Comparison of ENCODE assay signal across 2 cellular contexts in the genomic region with DNA sequence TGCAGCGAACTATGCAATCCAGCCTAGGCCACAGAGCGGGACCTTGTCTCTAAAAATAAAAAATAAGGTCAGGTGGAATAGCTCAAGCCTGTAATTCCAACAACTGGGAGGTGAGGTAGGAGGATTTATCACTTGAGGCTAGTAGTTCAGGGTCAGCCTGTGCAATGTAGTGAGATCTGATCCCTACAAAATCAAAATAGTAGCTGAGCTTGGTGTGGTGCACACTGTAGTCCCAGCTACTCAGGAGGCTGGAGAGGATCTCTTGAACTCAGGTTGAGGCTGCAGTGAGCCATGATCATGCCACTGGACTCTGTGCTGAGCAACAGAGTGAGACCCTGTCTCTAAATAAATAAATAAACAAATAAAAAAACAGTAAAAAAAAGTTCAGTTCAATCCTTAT.
TF ChIP-seq lines count a peak whose summit lies in the region.

No MANE protein-coding gene starts in this region.

TF ChIP-seq in IMR-90, 13 proteins besides CTCF, POLR2A, EP300 and RAD21:
- no peak for TF ChIP-seq MAFK (IDR thresholded peaks at IDR 0.05; ENCODE audit: low read depth, low read length)
- TF ChIP-seq CEBPB (IDR thresholded peaks at IDR 0.05; ENCODE audit: low read depth, low read length), result no peak
- no peak for TF ChIP-seq BHLHE40 (IDR thresholded peaks at IDR 0.05; ENCODE audit: low read depth, low read length)
- TF ChIP-seq RCOR1 (IDR thresholded peaks at IDR 0.05; ENCODE audit: insufficient replicate concordance, low read length), result no peak
- TF ChIP-seq SMC3 (IDR thresholded peaks at IDR 0.05; ENCODE audit: low read depth, low read length), result no peak
- no peak for TF ChIP-seq RFX5 (IDR thresholded peaks at IDR 0.05; ENCODE audit: low read depth, low read length)
- TF ChIP-seq FOS (IDR thresholded peaks at IDR 0.05; ENCODE audit: low read depth, low read length), result no peak
- TF ChIP-seq, protein P1, sequence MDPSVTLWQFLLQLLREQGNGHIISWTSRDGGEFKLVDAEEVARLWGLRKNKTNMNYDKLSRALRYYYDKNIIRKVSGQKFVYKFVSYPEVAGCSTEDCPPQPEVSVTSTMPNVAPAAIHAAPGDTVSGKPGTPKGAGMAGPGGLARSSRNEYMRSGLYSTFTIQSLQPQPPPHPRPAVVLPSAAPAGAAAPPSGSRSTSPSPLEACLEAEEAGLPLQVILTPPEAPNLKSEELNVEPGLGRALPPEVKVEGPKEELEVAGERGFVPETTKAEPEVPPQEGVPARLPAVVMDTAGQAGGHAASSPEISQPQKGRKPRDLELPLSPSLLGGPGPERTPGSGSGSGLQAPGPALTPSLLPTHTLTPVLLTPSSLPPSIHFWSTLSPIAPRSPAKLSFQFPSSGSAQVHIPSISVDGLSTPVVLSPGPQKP (IDR thresholded peaks at IDR 0.05; ENCODE audit: borderline replicate concordance, low read depth, low read length), result no peak
- TF ChIP-seq CHD1 (IDR thresholded peaks at IDR 0.05; ENCODE audit: low read depth, low read length), result no peak
- TF ChIP-seq MAZ (IDR thresholded peaks at IDR 0.05; ENCODE audit: borderline replicate concordance, low read depth, low read length), result no peak
- TF ChIP-seq, protein P2, sequence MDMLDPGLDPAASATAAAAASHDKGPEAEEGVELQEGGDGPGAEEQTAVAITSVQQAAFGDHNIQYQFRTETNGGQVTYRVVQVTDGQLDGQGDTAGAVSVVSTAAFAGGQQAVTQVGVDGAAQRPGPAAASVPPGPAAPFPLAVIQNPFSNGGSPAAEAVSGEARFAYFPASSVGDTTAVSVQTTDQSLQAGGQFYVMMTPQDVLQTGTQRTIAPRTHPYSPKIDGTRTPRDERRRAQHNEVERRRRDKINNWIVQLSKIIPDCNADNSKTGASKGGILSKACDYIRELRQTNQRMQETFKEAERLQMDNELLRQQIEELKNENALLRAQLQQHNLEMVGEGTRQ (IDR thresholded peaks at IDR 0.05; ENCODE audit: low read depth, low read length), result no peak
- no peak for TF ChIP-seq NFE2L2 (IDR thresholded peaks at IDR 0.05; ENCODE audit: low read depth, low read length)
- no peak for TF ChIP-seq MXI1 (IDR thresholded peaks at IDR 0.05; ENCODE audit: borderline replicate concordance, low read depth, low read length)

TF ChIP-seq in K562, 482 proteins besides CTCF, POLR2A, EP300 and RAD21:
- TF ChIP-seq ZNF589 (CRISPR knock-in tag; IDR thresholded peaks at IDR 0.05; ENCODE audit: low read depth) (no peak), KAT8 (IDR thresholded peaks at IDR 0.05; ENCODE audit: low read depth) (no peak), SRSF3 (IDR thresholded peaks at IDR 0.05; ENCODE audit: insufficient read depth, low read length) (no peak), ADNP (tag; IDR thresholded peaks at IDR 0.05) (no peak), YY1 (IDR thresholded peaks at IDR 0.05; ENCODE audit: borderline replicate concordance in 1 of 3, control insufficient read depth in 1 of 3, extremely low read depth in 1 of 3, insufficient read depth in 3 of 3, insufficient read length in 1 of 3, insufficient replicate concordance in 2 of 3, low read depth in 1 of 3, low read length in 2 of 3) (no peak), HDAC8 (tag; IDR thresholded peaks at IDR 0.05) (no peak), PRMT5 (CRISPR knock-in tag; IDR thresholded peaks at IDR 0.05) (no peak), SRSF1 (IDR thresholded peaks at IDR 0.05; ENCODE audit: low read depth, low read length) (no peak), WHSC1 (IDR thresholded peaks at IDR 0.05; ENCODE audit: low read length) (no peak), ZNF408 (CRISPR knock-in tag; IDR thresholded peaks at IDR 0.05; ENCODE audit: low read depth) (no peak), LARP7 (IDR thresholded peaks at IDR 0.05) (no peak), ZNF766 (CRISPR knock-in tag; conservative IDR thresholded peaks at IDR 0.05) (no peak)
- TF ChIP-seq, protein P3, sequence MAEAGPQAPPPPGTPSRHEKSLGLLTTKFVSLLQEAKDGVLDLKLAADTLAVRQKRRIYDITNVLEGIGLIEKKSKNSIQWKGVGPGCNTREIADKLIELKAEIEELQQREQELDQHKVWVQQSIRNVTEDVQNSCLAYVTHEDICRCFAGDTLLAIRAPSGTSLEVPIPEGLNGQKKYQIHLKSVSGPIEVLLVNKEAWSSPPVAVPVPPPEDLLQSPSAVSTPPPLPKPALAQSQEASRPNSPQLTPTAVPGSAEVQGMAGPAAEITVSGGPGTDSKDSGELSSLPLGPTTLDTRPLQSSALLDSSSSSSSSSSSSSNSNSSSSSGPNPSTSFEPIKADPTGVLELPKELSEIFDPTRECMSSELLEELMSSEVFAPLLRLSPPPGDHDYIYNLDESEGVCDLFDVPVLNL (CRISPR knock-in tag; IDR thresholded peaks at IDR 0.05; ENCODE audit: low read depth), result no peak
- TF ChIP-seq, protein P4, sequence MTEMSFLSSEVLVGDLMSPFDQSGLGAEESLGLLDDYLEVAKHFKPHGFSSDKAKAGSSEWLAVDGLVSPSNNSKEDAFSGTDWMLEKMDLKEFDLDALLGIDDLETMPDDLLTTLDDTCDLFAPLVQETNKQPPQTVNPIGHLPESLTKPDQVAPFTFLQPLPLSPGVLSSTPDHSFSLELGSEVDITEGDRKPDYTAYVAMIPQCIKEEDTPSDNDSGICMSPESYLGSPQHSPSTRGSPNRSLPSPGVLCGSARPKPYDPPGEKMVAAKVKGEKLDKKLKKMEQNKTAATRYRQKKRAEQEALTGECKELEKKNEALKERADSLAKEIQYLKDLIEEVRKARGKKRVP (CRISPR knock-in tag; IDR thresholded peaks at IDR 0.05), result no peak
